Comparison of ENCODE assay signal across 8 cellular contexts in the genomic region with DNA sequence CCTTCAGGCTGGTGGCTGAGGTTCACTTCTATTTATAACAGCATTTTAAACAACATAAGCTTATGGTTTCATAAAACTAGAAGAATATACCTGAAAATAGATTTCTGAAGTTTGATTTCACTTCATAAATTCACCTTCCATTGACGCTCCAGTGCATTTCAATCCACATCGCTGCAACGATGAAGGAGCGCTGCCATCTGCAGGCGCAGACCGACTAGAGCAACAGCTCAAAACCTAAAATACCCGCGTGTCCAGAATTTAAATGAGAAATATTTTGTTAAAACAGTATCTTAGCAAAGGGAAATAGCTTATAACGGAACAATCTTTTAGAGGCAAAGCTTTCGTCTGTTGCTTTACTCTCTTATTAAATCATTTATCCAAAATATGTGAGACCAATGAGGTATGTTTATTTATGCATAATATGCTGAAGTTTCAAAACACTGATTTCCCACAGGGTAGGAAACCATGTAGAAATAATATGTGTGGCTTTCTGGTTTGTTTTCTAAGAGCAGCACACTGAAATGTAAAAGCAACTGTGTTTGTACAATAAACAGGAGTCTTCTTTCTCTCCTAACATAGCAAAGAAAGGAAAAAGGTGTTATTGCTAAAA.
DNase-seq lines count a peak whose midpoint lies in the region; ATAC-seq and TF ChIP-seq lines count a peak whose summit lies in the region.

No MANE protein-coding gene starts in this region.

- H3K9ac ChIP-seq in IMR-90 (ENCODE audit: low read depth, low read length): no peak overlapping the region

- H3K56ac ChIP-seq in IMR-90 (ENCODE audit: extremely low read depth, insufficient read depth, low read length): 0 out of 2 replicates have a peak overlapping the region, but pooled peaks have one; percentile 70

- peak overlapping the region; percentile 97 for H2BK20ac ChIP-seq in IMR-90 (ENCODE audit: low read depth, low read length)

- no TSS peak for BruUV-seq in IMR-90 (replicated peaks; lab: Mats Ljungman, UMichigan)

- peak overlapping the region; percentile 57; the same call in 1 of the 2 replicates for H4K91ac ChIP-seq in IMR-90 (ENCODE audit: insufficient read depth, low read depth, low read length)

- intact Hi-C loops in IMR-90 (cut with micrococcal nuclease): loop anchor here (1.0 to 10.0 kb wide), 5 partner anchors 78 to 1518 kb away; no protein-coding TSS in a partner anchor

- H3K18ac ChIP-seq in IMR-90 (ENCODE audit: low read depth, low read length): no peak overlapping the region

- peak overlapping the region in 1 of 2 experiments; percentile 66; a peak in 1 of 4 replicates for H4K8ac ChIP-seq in IMR-90 (ENCODE audit: low read depth in 2 of 2, low read length in 2 of 2)

- no peak overlapping the region for H3K14ac ChIP-seq in IMR-90 (replicated peaks; ENCODE audit: low read depth, low read length)

- in situ Hi-C loops in IMR-90 (cut with MboI; ENCODE audit: low sequenced_read_pairs): no loop called here

- H3K9me1 ChIP-seq in IMR-90 (ENCODE audit: insufficient read depth, low read length): no peaks in the 10 kb centered on the region

- H3K4me3 ChIP-seq in ACC112 (ENCODE audit: low read depth, low read length) (no peak overlapping the region), IMR-90 (ENCODE audit: insufficient read depth, low read depth, low read length) (no peak overlapping the region)

- no peaks in the 10 kb centered on the region for H3K36me3 ChIP-seq in ACC112 (ENCODE audit: insufficient read depth, low read length)
- no peaks in the 10 kb centered on the region for H3K36me3 ChIP-seq in IMR-90 (ENCODE audit: control insufficient read depth, insufficient read depth, low read length)

- peak; percentile 97 for TF ChIP-seq RAD21 in IMR-90 (IDR thresholded peaks at IDR 0.05; ENCODE audit: low read length)

- H3K27ac ChIP-seq in ACC112 (ENCODE audit: low read depth, low read length) (no peak overlapping the region), IMR-90 (ENCODE audit: insufficient read depth, low read length) (peak overlapping the region; percentile 43; the same call in 1 of the 2 replicates)

- no peak overlapping the region; the same call in 2 of the 3 replicates for H2BK15ac ChIP-seq in IMR-90 (ENCODE audit: low read depth, low read length)

- H3K4me1 ChIP-seq in ACC112 (ENCODE audit: control insufficient read depth, insufficient read depth, low read length, unreplicated experiment): no peaks in the 10 kb centered on the region
- peaks cover 1% of the 10 kb centered on the region; the same call in 1 of the 2 replicates for H3K4me1 ChIP-seq in IMR-90 (ENCODE audit: control insufficient read depth, insufficient read depth, low read length)

- peak overlapping the region; percentile 58 for H2AFZ ChIP-seq in ACC112 (ENCODE audit: low read length, unreplicated experiment)
- no peak overlapping the region for H2AFZ ChIP-seq in IMR-90 (replicated peaks; ENCODE audit: low read length, poor library complexity)

- no peaks in the 10 kb centered on the region for H4K20me1 ChIP-seq in IMR-90 (ENCODE audit: insufficient read depth, low read length)

- dilution Hi-C loops in IMR-90 (cut with HindIII; ENCODE audit: low sequenced_read_pairs, unreplicated experiment): no loop called here

- H3K9me3 ChIP-seq in IMR-90 (ENCODE audit: control insufficient read depth, insufficient read depth, low read length): no peaks in the 10 kb centered on the region

- POLR2A ChIA-PET in IMR-90 (lab: Charles Lee; ENCODE audit: unreplicated experiment): no interaction called here

- ATAC-seq in IMR-90 (ENCODE audit: low read depth): peak; percentile 85
- no peak for ATAC-seq in GM21576 (IDR thresholded peaks at IDR 0.05; ENCODE audit: unreplicated experiment)
- ATAC-seq in GM19328 (IDR thresholded peaks at IDR 0.05; ENCODE audit: unreplicated experiment): no peak

- H3K79me2 ChIP-seq in ACC112 (ENCODE audit: control insufficient read depth, insufficient read depth, low read length, unreplicated experiment): no peaks in the 10 kb centered on the region

- no peak overlapping the region for H2AK9ac ChIP-seq in IMR-90 (replicated peaks; ENCODE audit: low read depth, low read length, poor library complexity)

- H2AK5ac ChIP-seq in IMR-90 (ENCODE audit: low read depth, low read length): no peak overlapping the region

- no peak overlapping the region for H4K5ac ChIP-seq in IMR-90 (ENCODE audit: low read depth, low read length)

- WGBS in IMR-90 (ENCODE audit: extremely low coverage in 2 of 2, insufficient read length in 1 of 2), 2 experiments: no CpG with 5 or more reads among the region's 10 CpGs

- CTCF ChIA-PET in IMR-90 (lab: Yijun Ruan, JAX): interaction anchor here (0.6 to 1.2 kb wide), 7 partner anchors 9 to 1287 kb away, joined by 3 to 5 read pairs (median 4); no protein-coding TSS in a partner anchor

- no peak overlapping the region for H3K23ac ChIP-seq in IMR-90 (ENCODE audit: low read depth, low read length)

- H3K27me3 ChIP-seq in ACC112 (ENCODE audit: insufficient read depth, low read length) (no peaks in the 10 kb centered on the region), IMR-90 (ENCODE audit: control insufficient read depth, insufficient read depth, low read length) (no peaks in the 10 kb centered on the region)

- no peaks in the 10 kb centered on the region for H3K79me1 ChIP-seq in IMR-90 (ENCODE audit: low read depth in 1 of 2, low read length in 2 of 2)

- peak overlapping the region; percentile 25 for H2BK5ac ChIP-seq in IMR-90 (ENCODE audit: low read depth, low read length, poor library complexity, severe bottlenecking)

- peak overlapping the region; percentile 87 for H2BK120ac ChIP-seq in IMR-90 (ENCODE audit: low read depth, low read length)

- peak; percentile 91 for TF ChIP-seq CTCF in IMR-90 (conservative IDR thresholded peaks at IDR 0.05; ENCODE audit: low read depth, low read length)

- TF ChIP-seq POLR2A in IMR-90 (IDR thresholded peaks at IDR 0.05; ENCODE audit: low read depth, low read length): no peak

- DNase-seq in IMR-90 (peak; percentile 74), anterior cingulate cortex (lab: John Stamatoyannopoulos, UW) (peak in 37 of 58 donors; percentile 1 to 57 (median 9)), kidney tubule cell (ENCODE audit: low spot score) (peak; percentile 58), T-helper 2 cell (no peak)
- no peak for DNase-seq in central memory CD4-positive, alpha-beta T cell

- no peak overlapping the region for H3K4me2 ChIP-seq in IMR-90 (ENCODE audit: low read depth, low read length)

- peak overlapping the region; percentile 84 for H3K4ac ChIP-seq in IMR-90 (ENCODE audit: low read depth, low read length)

TF ChIP-seq in IMR-90, 13 proteins besides CTCF, POLR2A, EP300 and RAD21:
- peak; percentile 90 for TF ChIP-seq SMC3 (IDR thresholded peaks at IDR 0.05; ENCODE audit: low read depth, low read length)
- TF ChIP-seq, protein P1, sequence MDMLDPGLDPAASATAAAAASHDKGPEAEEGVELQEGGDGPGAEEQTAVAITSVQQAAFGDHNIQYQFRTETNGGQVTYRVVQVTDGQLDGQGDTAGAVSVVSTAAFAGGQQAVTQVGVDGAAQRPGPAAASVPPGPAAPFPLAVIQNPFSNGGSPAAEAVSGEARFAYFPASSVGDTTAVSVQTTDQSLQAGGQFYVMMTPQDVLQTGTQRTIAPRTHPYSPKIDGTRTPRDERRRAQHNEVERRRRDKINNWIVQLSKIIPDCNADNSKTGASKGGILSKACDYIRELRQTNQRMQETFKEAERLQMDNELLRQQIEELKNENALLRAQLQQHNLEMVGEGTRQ (IDR thresholded peaks at IDR 0.05; ENCODE audit: low read depth, low read length): no peak

Comparison
In these comparisons a context has a peak if more than half of its experiments do, and no peak if none do; other contexts are left out.
1. DNase-seq: peak in IMR-90 (single experiment), anterior cingulate cortex (37 of 58) and kidney tubule cell (single experiment); none in central memory CD4-positive, alpha-beta T cell (single experiment) and T-helper 2 cell (0 of 5).